ENCODE assay signal across 8 cellular contexts in the genomic region with DNA sequence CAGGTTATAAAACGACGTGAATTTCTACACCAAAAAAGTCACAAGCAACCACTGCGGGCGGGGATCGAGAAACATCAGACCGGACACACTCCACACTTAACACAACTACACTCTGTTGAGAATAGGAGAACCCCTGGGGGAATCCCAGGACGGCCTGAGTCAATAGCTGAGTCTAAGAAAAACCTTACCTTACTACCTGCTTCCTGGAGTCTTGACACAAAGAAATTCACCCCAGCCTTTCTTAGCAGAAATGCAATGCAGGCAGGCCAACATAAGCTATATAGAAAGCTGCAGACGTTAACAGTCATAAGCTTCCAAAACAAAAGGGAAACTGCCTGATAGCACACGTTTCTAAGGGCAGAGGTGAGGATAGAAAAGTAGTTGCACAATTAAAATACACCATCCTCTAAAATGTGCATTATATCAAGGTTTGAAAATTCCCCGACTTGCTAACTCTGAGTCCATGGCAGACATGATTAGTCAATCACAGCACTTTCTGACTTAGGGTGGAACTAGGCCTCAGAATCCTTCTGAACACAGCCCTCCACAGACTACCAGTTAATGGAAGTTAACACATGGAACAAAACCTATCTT.
DNase-seq lines count a peak whose midpoint lies in the region; ATAC-seq and TF ChIP-seq lines count a peak whose summit lies in the region.

No MANE protein-coding gene starts in this region.

- H3K27me3 Mint-ChIP-seq in activated T-cell treated with anti-CD3 and anti-CD28 coated beads, Interleukin-2, amount 50 U/mL, for 24 hours: no peaks in the 10 kb centered on the region
- H3K27me3 Mint-ChIP-seq in mesothelial cell of epicardium (ENCODE audit: low read depth): peaks cover 4% of the 10 kb centered on the region

- no peak for TF ChIP-seq CTCF in mesothelial cell of epicardium (IDR thresholded peaks at IDR 0.05; ENCODE audit: unreplicated experiment)

- peak; percentile 58 for ATAC-seq in GM19351 (IDR thresholded peaks at IDR 0.05; ENCODE audit: unreplicated experiment)
- ATAC-seq in HG03432 (IDR thresholded peaks at IDR 0.05; ENCODE audit: unreplicated experiment): peak; percentile 64

- peak overlapping the region; percentile 70 for H3K4me3 Mint-ChIP-seq in activated T-cell treated with anti-CD3 and anti-CD28 coated beads, Interleukin-2, amount 50 U/mL, for 24 hours
- H3K4me3 Mint-ChIP-seq in mesothelial cell of epicardium: no peak overlapping the region

- peaks cover 41% of the 10 kb centered on the region for H3K36me3 Mint-ChIP-seq in activated T-cell treated with anti-CD3 and anti-CD28 coated beads, Interleukin-2, amount 50 U/mL, for 24 hours (ENCODE audit: low read depth)
- H3K36me3 Mint-ChIP-seq in mesothelial cell of epicardium: no peaks in the 10 kb centered on the region

- H3K4me1 Mint-ChIP-seq in activated T-cell treated with anti-CD3 and anti-CD28 coated beads, Interleukin-2, amount 50 U/mL, for 24 hours (ENCODE audit: low read depth): peaks cover 89% of the 10 kb centered on the region
- H3K4me1 Mint-ChIP-seq in mesothelial cell of epicardium: peaks cover 11% of the 10 kb centered on the region

- no peaks in the 10 kb centered on the region for H3K9me3 Mint-ChIP-seq in activated T-cell treated with anti-CD3 and anti-CD28 coated beads, Interleukin-2, amount 50 U/mL, for 24 hours
- H3K9me3 Mint-ChIP-seq in mesothelial cell of epicardium: no peaks in the 10 kb centered on the region

- H3K27ac Mint-ChIP-seq in activated T-cell treated with anti-CD3 and anti-CD28 coated beads, Interleukin-2, amount 50 U/mL, for 24 hours: peak overlapping the region; percentile 95
- H3K27ac Mint-ChIP-seq in mesothelial cell of epicardium: no peak overlapping the region

- peak; percentile 73 for DNase-seq in activated T-cell treated with anti-CD3 and anti-CD28 coated beads, Interleukin-2, amount 50 U/mL, for 24 hours
- peak; percentile 54 for DNase-seq in stimulated activated CD4-positive, alpha-beta T cell treated with anti-CD3 and anti-CD28 coated beads, Interleukin-12 subunit alpha, Interleukin-12 subunit beta, amount 100 ng/mL, for 4 hours
- DNase-seq in mesothelial cell of epicardium (ENCODE audit: low spot score in 2 of 2, unreplicated experiment in 2 of 2): no peak
- no peak for DNase-seq in KG1 (lab: John Stamatoyannopoulos, UW)
- no peak for DNase-seq in SW 1271 (lab: John Stamatoyannopoulos, UW)
- no peak for DNase-seq in islet precursor cell

Comparison
In these comparisons a context has a peak if more than half of its experiments do, and no peak if none do; other contexts are left out.
1. DNase-seq: peak in activated T-cell treated with anti-CD3 and anti-CD28 coated beads, Interleukin-2, amount 50 U/mL, for 24 hours (single experiment) and stimulated activated CD4-positive, alpha-beta T cell treated with anti-CD3 and anti-CD28 coated beads, Interleukin-12 subunit alpha, Interleukin-12 subunit beta, amount 100 ng/mL, for 4 hours (single experiment); none in mesothelial cell of epicardium (0 of 2), KG1 (single experiment), SW 1271 (0 of 2) and islet precursor cell (single experiment).